Comparison of ENCODE assay signal across 19 cellular contexts in the genomic region with DNA sequence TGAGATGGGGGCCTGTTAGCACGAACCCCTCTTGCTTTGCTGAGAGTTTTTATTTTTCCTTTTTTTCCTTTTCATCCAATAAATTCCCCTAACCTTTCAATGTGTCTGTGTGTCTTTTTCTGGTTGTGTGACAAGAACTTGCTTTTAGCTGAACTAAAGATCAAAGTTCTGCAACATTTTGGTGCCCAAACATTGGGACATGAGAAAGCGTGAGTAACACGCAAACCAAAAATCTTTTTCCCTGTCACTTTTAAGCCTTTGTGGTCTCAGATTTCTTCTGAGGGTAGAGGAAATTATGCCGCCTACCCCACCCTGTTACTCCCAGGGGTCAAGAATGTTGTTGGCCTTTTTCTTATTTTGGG.
DNase-seq lines count a peak whose midpoint lies in the region; ATAC-seq, FAIRE-seq and TF ChIP-seq lines count a peak whose summit lies in the region.
"Had no signal": no experiment of that assay in that cellular context is flagged by ENCODE, and none has a peak within 500 bp of the region (broad histone marks: within the 10 kb centered on the region; RNA-seq: fewer than 3 reads in every experiment).

No MANE protein-coding gene starts in this region.

- H3K27me3 ChIP-seq in astrocyte (ENCODE audit: insufficient read depth, low read length) (no peaks in the 10 kb centered on the region), HepG2 (ENCODE audit: control insufficient read depth in 1 of 2, insufficient read depth in 2 of 2, low read length in 2 of 2) (no peaks in the 10 kb centered on the region), stomach (no peaks in the 10 kb centered on the region)

- TF ChIP-seq CTCF in astrocyte (IDR thresholded peaks at IDR 0.05; ENCODE audit: insufficient read depth, low read depth, low read length), result no peak
- TF ChIP-seq CTCF in HepG2 (CRISPR knock-in tag; IDR thresholded peaks at IDR 0.05), result no peak
- TF ChIP-seq CTCF in nephron progenitor cell (IDR thresholded peaks at IDR 0.05), result no peak
- TF ChIP-seq CTCF in stomach (IDR thresholded peaks at IDR 0.05), result no peak
- no peak for TF ChIP-seq CTCF in GM20000 (IDR thresholded peaks at IDR 0.05; ENCODE audit: extremely low read depth, missing control alignments)

- in situ Hi-C loops in HepG2 (cut with HindIII; ENCODE audit: extremely low pct_ligation_motif_present, low pct_unique_long_range_greater_than_20kb), result loop anchor here (5.0 kb wide), 1 partner anchor 178 kb away; no protein-coding TSS in a partner anchor

- H3K9ac ChIP-seq in astrocyte (ENCODE audit: low read length) (no peak overlapping the region), HepG2 (ENCODE audit: insufficient read depth, low read depth, low read length) (peak overlapping the region; percentile 80)

- H3K27me3 Mint-ChIP-seq in astrocyte (ENCODE audit: low read depth, unreplicated experiment) (no peaks in the 10 kb centered on the region), nephron progenitor cell (ENCODE audit: low read depth, poor library complexity) (no peaks in the 10 kb centered on the region)
- no peaks in the 10 kb centered on the region for H3K27me3 Mint-ChIP-seq in activated CD4-positive, alpha-beta T cell treated with anti-CD3 and anti-CD28 coated beads for 36 hours
- H3K27me3 Mint-ChIP-seq: B cell; CD4-positive, alpha-beta memory T cell had no signal

- H3K4me3 ChIP-seq in astrocyte (ENCODE audit: insufficient read depth, low read depth, low read length) (no peak overlapping the region), HepG2 (replicated peaks in 1 of 3; ENCODE audit: insufficient read depth in 1 of 3, low read depth in 2 of 3, low read length in 3 of 3) (peak overlapping the region in 1 of 3 experiments; percentile 25; a peak in 1 of 6 replicates), stomach (no peak overlapping the region)

- CTCF ChIA-PET in HepG2 (lab: Yijun Ruan, JAX; ENCODE audit: low intra/inter-chr PET ratio, low total read pairs), result no interaction called here
- CTCF ChIA-PET in activated CD4-positive, alpha-beta T cell treated with anti-CD3 and anti-CD28 coated beads for 36 hours (lab: Charles Lee), result no interaction called here

- POLR2A ChIA-PET in HepG2 (lab: Yijun Ruan, JAX), result interaction anchor here (3.9 kb wide), 1 partner anchor 45 kb away, joined by 31 read pairs; no protein-coding TSS in a partner anchor
- POLR2A ChIA-PET in activated CD4-positive, alpha-beta T cell treated with anti-CD3 and anti-CD28 coated beads for 36 hours (lab: Charles Lee), result no interaction called here

- no peaks in the 10 kb centered on the region for H3K9me3 Mint-ChIP-seq in astrocyte (ENCODE audit: unreplicated experiment)
- peaks cover 20% of the 10 kb centered on the region for H3K9me3 Mint-ChIP-seq in nephron progenitor cell
- no peaks in the 10 kb centered on the region for H3K9me3 Mint-ChIP-seq in activated CD4-positive, alpha-beta T cell treated with anti-CD3 and anti-CD28 coated beads for 36 hours (ENCODE audit: low read depth)

- no peaks in the 10 kb centered on the region for H3K79me2 ChIP-seq in astrocyte (ENCODE audit: insufficient read depth, low read length)
- no peaks in the 10 kb centered on the region for H3K79me2 ChIP-seq in HepG2 (ENCODE audit: insufficient read depth, low read length)

- intact Hi-C loops in HepG2 (cut with micrococcal nuclease; ENCODE audit: unreplicated experiment) (loop anchor here (2.0 kb wide), 1 partner anchor 180 kb away; no protein-coding TSS in a partner anchor), stomach (cut with DNase I; ENCODE audit: low total_unique reads) (no loop called here)
- intact Hi-C loops in activated CD4-positive, alpha-beta T cell treated with anti-CD3 and anti-CD28 coated beads for 36 hours (cut with DNase I, micrococcal nuclease), result no loop called here

- DNase-seq in astrocyte (ENCODE audit: low read depth) (no peak), HepG2 (ENCODE audit: low spot score) (no peak), nephron progenitor cell (no peak), stomach (no peak), GM20000 (ENCODE audit: low spot score) (no peak)
- DNase-seq in activated CD4-positive, alpha-beta T cell treated with anti-CD3 and anti-CD28 coated beads for 36 hours, result no peak
- DNase-seq: CD4-positive, alpha-beta memory T cell; DMS153; DMS79 treated with DMSO at 0.1 percent for 48 hours; EL had no signal

- H2AFZ ChIP-seq in astrocyte (ENCODE audit: low read depth, low read length) (no peak overlapping the region), HepG2 (ENCODE audit: low read length) (no peak overlapping the region)

- H3K4me1 Mint-ChIP-seq in astrocyte (ENCODE audit: low read depth, unreplicated experiment) (peaks cover 4% of the 10 kb centered on the region), nephron progenitor cell (peaks cover 26% of the 10 kb centered on the region)
- H3K4me1 Mint-ChIP-seq in activated CD4-positive, alpha-beta T cell treated with anti-CD3 and anti-CD28 coated beads for 36 hours, result no peaks in the 10 kb centered on the region
- H3K4me1 Mint-ChIP-seq: B cell; CD4-positive, alpha-beta memory T cell had no signal

- H4K20me1 ChIP-seq in astrocyte (ENCODE audit: insufficient read depth, low read length) (no peaks in the 10 kb centered on the region), HepG2 (ENCODE audit: insufficient read depth, low read length) (no peaks in the 10 kb centered on the region)

- H3K36me3 Mint-ChIP-seq in astrocyte (ENCODE audit: low read depth, unreplicated experiment) (no peaks in the 10 kb centered on the region), nephron progenitor cell (ENCODE audit: low read depth) (no peaks in the 10 kb centered on the region)
- H3K36me3 Mint-ChIP-seq in activated CD4-positive, alpha-beta T cell treated with anti-CD3 and anti-CD28 coated beads for 36 hours (ENCODE audit: low read depth), result no peaks in the 10 kb centered on the region
- H3K36me3 Mint-ChIP-seq: CD4-positive, alpha-beta memory T cell had no signal

- TF ChIP-seq EP300 in HepG2 (IDR thresholded peaks at IDR 0.05; ENCODE audit: low read depth in 2 of 2, low read length in 2 of 2) (no peak), HepG2 (CRISPR knock-in tag; IDR thresholded peaks at IDR 0.05; ENCODE audit: borderline replicate concordance) (no peak), stomach (IDR thresholded peaks at IDR 0.05) (no peak)

- BruUV-seq in HepG2 (replicated peaks; lab: Mats Ljungman, UMichigan), result TSS peak; percentile 99

- TF ChIP-seq POLR2A in HepG2 (IDR thresholded peaks at IDR 0.05; ENCODE audit: insufficient read depth in 1 of 2, low read depth in 2 of 2, low read length in 2 of 2) (peak in 1 of 2 experiments; percentile 2; a peak in 1 of 4 replicates), stomach (IDR thresholded peaks at IDR 0.05) (no peak)

- FAIRE-seq in astrocyte (lab: Jason Lieb, UNC) (no peak), HepG2 (lab: Jason Lieb, UNC) (no peak)
- FAIRE-seq: A204.1, D721Med, G401.6, GM12891, H1 had no signal

- ATAC-seq in HepG2, result peak; percentile 11; the same call in 2 of the 3 replicates
- no peak for ATAC-seq in activated CD4-positive, alpha-beta T cell treated with anti-CD3 and anti-CD28 coated beads for 36 hours
- ATAC-seq in HG03159 (IDR thresholded peaks at IDR 0.05; ENCODE audit: unreplicated experiment), result no peak
- ATAC-seq: HCT116 had no signal

- H3K4me2 ChIP-seq in astrocyte (ENCODE audit: low read length) (peak overlapping the region; percentile 46), HepG2 (ENCODE audit: low read depth, low read length) (peak overlapping the region; percentile 62)

- H3K9me3 ChIP-seq in astrocyte (ENCODE audit: insufficient read depth, low read depth, low read length), result no peaks in the 10 kb centered on the region
- peaks cover 2% of the 10 kb centered on the region; the same call in 1 of the 2 replicates for H3K9me3 ChIP-seq in HepG2 (ENCODE audit: low read length)
- no peaks in the 10 kb centered on the region for H3K9me3 ChIP-seq in stomach

- H3K27ac Mint-ChIP-seq in astrocyte (ENCODE audit: unreplicated experiment), result no peak overlapping the region
- H3K27ac Mint-ChIP-seq in nephron progenitor cell, result peak overlapping the region; percentile 96
- no peak overlapping the region for H3K27ac Mint-ChIP-seq in activated CD4-positive, alpha-beta T cell treated with anti-CD3 and anti-CD28 coated beads for 36 hours
- H3K27ac Mint-ChIP-seq: B cell; CD4-positive, alpha-beta memory T cell had no signal

- no peaks in the 10 kb centered on the region for H3K4me1 ChIP-seq in astrocyte (ENCODE audit: insufficient read depth, low read length)
- peaks cover 57% of the 10 kb centered on the region for H3K4me1 ChIP-seq in HepG2 (ENCODE audit: insufficient read depth, low read length)
- H3K4me1 ChIP-seq in stomach, result no peaks in the 10 kb centered on the region

- H3K4me3 Mint-ChIP-seq in astrocyte (ENCODE audit: unreplicated experiment), result no peak overlapping the region
- no peak overlapping the region for H3K4me3 Mint-ChIP-seq in nephron progenitor cell
- no peak overlapping the region for H3K4me3 Mint-ChIP-seq in activated CD4-positive, alpha-beta T cell treated with anti-CD3 and anti-CD28 coated beads for 36 hours
- H3K4me3 Mint-ChIP-seq: B cell; CD4-positive, alpha-beta memory T cell had no signal

- WGBS in HepG2 (ENCODE audit: low lambda C conversion rate), result 3% methylated on average over 4 of the region's 4 CpGs
- WGBS in stomach, 5 donors, result 29 to 50% (median 41%) methylated on average over 4 of the region's 4 CpGs

- H3K27ac ChIP-seq in astrocyte (ENCODE audit: low read depth, low read length) (peak overlapping the region; percentile 50), HepG2 (ENCODE audit: extremely low read length, insufficient read depth, low read length) (peak overlapping the region; percentile 98), stomach (peak overlapping the region in 2 of 5 donors; percentile 10 to 16)
- H3K27ac ChIP-seq: C4-2B had no signal

- no peaks in the 10 kb centered on the region for H3K36me3 ChIP-seq in astrocyte (ENCODE audit: insufficient read depth, low read length)
- H3K36me3 ChIP-seq in HepG2 (replicated peaks in 1 of 2; ENCODE audit: control insufficient read depth in 1 of 2, insufficient read depth in 2 of 2, low read length in 2 of 2), result no peaks in the 10 kb centered on the region
- no peaks in the 10 kb centered on the region for H3K36me3 ChIP-seq in stomach

- no peak for TF ChIP-seq RAD21 in HepG2 (CRISPR knock-in tag; IDR thresholded peaks at IDR 0.05)

TF ChIP-seq in HepG2, 621 proteins besides CTCF, POLR2A, EP300 and RAD21 (continues in another document):
- no peak for TF ChIP-seq KDM2A (CRISPR knock-in tag; IDR thresholded peaks at IDR 0.05; ENCODE audit: borderline replicate concordance, low read depth)
- no peak for TF ChIP-seq MXD4 (CRISPR knock-in tag; IDR thresholded peaks at IDR 0.05)
- no peak for TF ChIP-seq ATF7 (IDR thresholded peaks at IDR 0.05)
- TF ChIP-seq ATF7 (CRISPR knock-in tag; IDR thresholded peaks at IDR 0.05), result no peak
